9 cellular contexts compared by ENCODE assay signal in the genomic region with DNA sequence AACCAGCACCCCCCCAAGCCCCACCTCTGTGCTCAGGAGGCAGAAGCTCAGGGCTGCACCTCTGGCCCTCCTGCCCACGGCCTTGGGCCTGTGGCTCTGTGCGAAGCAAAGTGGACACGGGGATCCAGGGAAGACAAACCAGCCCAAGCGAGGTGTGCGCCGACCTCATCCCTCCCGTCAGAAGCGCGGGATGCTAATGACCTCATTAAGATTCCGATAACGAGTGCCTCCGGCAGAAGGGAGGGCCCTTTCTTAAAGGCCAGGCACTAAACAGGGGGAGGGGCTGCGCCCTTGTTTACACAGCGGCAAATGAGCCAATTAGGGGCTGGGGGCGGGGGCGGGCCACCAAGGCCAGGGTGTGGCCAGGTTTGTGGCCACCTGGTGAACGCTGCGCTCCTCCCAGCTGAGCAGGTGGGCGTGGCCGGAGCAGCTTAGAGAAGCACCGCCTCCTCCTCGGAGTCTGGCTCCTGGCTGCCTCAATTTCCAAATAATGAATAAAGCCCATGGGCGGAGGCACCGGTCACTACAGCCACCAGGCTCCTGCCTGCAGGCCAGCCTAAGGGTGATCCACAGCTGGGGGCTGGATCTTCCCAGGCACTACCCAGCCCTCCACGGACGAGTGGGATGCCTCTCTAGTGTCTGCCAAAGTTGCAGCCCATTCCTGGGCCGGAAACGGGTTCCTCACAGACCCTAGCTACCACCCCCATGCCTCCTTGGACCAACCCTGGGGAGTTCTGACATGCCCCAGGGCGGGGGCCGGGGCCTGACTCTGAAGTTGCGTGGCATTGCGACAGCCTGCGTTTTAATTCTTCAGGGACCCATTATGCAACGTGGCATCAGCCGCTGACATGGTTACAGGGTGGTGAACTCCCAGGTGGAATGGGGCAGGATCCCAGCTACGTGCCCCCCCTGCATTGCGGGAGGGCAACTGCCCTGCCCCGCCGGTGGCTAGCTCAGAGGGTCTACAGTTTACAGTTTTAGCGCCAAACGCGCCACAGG. TPM values are rescaled to one million over a fixed set of nuclear protein-coding genes. Genes with fewer than 3 reads are reported as not detected.
A peak's percentile ranks its signal among the peaks of the same experiment; 100 is the strongest.
DNase-seq lines count a peak whose midpoint lies in the region; ATAC-seq, FAIRE-seq and TF ChIP-seq lines count a peak whose summit lies in the region.
"Had no signal": no experiment of that assay in that cellular context is flagged by ENCODE, and none has a peak within 500 bp of the region (broad histone marks: within the 10 kb centered on the region; RNA-seq: fewer than 3 reads in every experiment).

No MANE protein-coding gene starts in this region.

- TF ChIP-seq CTCF in coronary artery (IDR thresholded peaks at IDR 0.05) (no peak), D721Med (IDR thresholded peaks at IDR 0.05; ENCODE audit: insufficient read depth, missing control alignments) (no peak)

- ATAC-seq in natural killer cell treated with Interleukin-12 subunit alpha and Interleukin-12 subunit beta and Interleukin-15 and Interleukin-18, amount 100 ng/mL, for 72 hours, result no peak
- ATAC-seq in HG02938 (IDR thresholded peaks at IDR 0.05; ENCODE audit: unreplicated experiment), result no peak
- no peak for ATAC-seq in HG03469 (IDR thresholded peaks at IDR 0.05; ENCODE audit: unreplicated experiment)

- no peaks in the 10 kb centered on the region for H3K9me3 Mint-ChIP-seq in natural killer cell treated with Interleukin-12 subunit alpha and Interleukin-12 subunit beta and Interleukin-15 and Interleukin-18, amount 100 ng/mL, for 72 hours

- FAIRE-seq in frontal cortex (lab: Jason Lieb, UNC) (no peak), D721Med (lab: Jason Lieb, UNC) (no peak)
- FAIRE-seq: TTC549 had no signal

- peak overlapping the region; percentile 93 for H3K4me3 Mint-ChIP-seq in natural killer cell treated with Interleukin-12 subunit alpha and Interleukin-12 subunit beta and Interleukin-15 and Interleukin-18, amount 100 ng/mL, for 72 hours

- H3K4me1 Mint-ChIP-seq in natural killer cell treated with Interleukin-12 subunit alpha and Interleukin-12 subunit beta and Interleukin-15 and Interleukin-18, amount 100 ng/mL, for 72 hours (ENCODE audit: low read depth in 2 of 2), result peaks cover 20 to 29% of the 10 kb centered on the region in 2 donors

- H3K27ac Mint-ChIP-seq in natural killer cell treated with Interleukin-12 subunit alpha and Interleukin-12 subunit beta and Interleukin-15 and Interleukin-18, amount 100 ng/mL, for 72 hours, result peak overlapping the region in 1 of 2 donors; percentile 90

- H3K4me3 ChIP-seq in coronary artery, result peak overlapping the region; percentile 96

- TF ChIP-seq POLR2A in GM19193 (IDR thresholded peaks at IDR 0.05; ENCODE audit: extremely low read depth, insufficient read depth, insufficient read length), result peak; percentile 10

- H3K27ac ChIP-seq in coronary artery, result no peak overlapping the region

- H3K27me3 Mint-ChIP-seq in natural killer cell treated with Interleukin-12 subunit alpha and Interleukin-12 subunit beta and Interleukin-15 and Interleukin-18, amount 100 ng/mL, for 72 hours, result peaks cover 0 to 3% of the 10 kb centered on the region in 2 donors

- peak; percentile 97 for DNase-seq in NCI-H69 (lab: John Stamatoyannopoulos, UW)
- no peak for DNase-seq in coronary artery (ENCODE audit: low spot score)
- DNase-seq in natural killer cell treated with Interleukin-12 subunit alpha and Interleukin-12 subunit beta and Interleukin-15 and Interleukin-18, amount 100 ng/mL, for 72 hours (ENCODE audit: low spot score), result no peak
- no peak for DNase-seq in frontal cortex (ENCODE audit: low spot score in 2 of 2)
- DNase-seq in D721Med (ENCODE audit: insufficient read length, low spot score), result no peak

- H3K36me3 Mint-ChIP-seq in natural killer cell treated with Interleukin-12 subunit alpha and Interleukin-12 subunit beta and Interleukin-15 and Interleukin-18, amount 100 ng/mL, for 72 hours, result peaks cover 11% of the 10 kb centered on the region

RNA-seq across cellular contexts. Expression of gene CBX4, which starts 3.0 kb away (rescaled TPM):
- 10 to 100 TPM; 26.2 to 58.3 TPM for total RNA-seq in natural killer cell treated with Interleukin-12 subunit alpha and Interleukin-12 subunit beta and Interleukin-15 and Interleukin-18, amount 100 ng/mL, for 72 hours
- 18.3 TPM for total RNA-seq in frontal cortex

RNA-seq across cellular contexts. Expression of gene CBX8, which starts 39.4 kb away (rescaled TPM):
- 10 to 100 TPM in 1 of 2 donors, 1 to 10 TPM in 1; 9.8 to 46.4 TPM for total RNA-seq in natural killer cell treated with Interleukin-12 subunit alpha and Interleukin-12 subunit beta and Interleukin-15 and Interleukin-18, amount 100 ng/mL, for 72 hours
- 7.7 TPM for total RNA-seq in frontal cortex

RNA-seq across cellular contexts. Expression of gene CBX2, which starts 58.3 kb away (rescaled TPM):
- total RNA-seq in natural killer cell treated with Interleukin-12 subunit alpha and Interleukin-12 subunit beta and Interleukin-15 and Interleukin-18, amount 100 ng/mL, for 72 hours, result 1 to 10 TPM in 1 of 2 donors, under 1 TPM in 1; 0.95 to 2.1 TPM
- total RNA-seq in frontal cortex, result 6.1 TPM
